ENCODE assay signal across 7 cellular contexts in genomic region chr2:25252291-25253152, GRCh38.
DNase-seq lines count a peak whose midpoint lies in the region; ATAC-seq and TF ChIP-seq lines count a peak whose summit lies in the region.

No MANE protein-coding gene starts in this region.

- H3K4me1 Mint-ChIP-seq in T-helper 2 cell treated with Interferon-gamma antibody and Interleukin-4, amounts not matched to agents 5 μg/mL and 100 μg/mL, for 36 hours (ENCODE audit: low read depth), result peaks cover 9% of the 10 kb centered on the region

- no peaks in the 10 kb centered on the region for H3K9me3 Mint-ChIP-seq in T-helper 2 cell treated with Interferon-gamma antibody and Interleukin-4, amounts not matched to agents 5 μg/mL and 100 μg/mL, for 36 hours

- peak overlapping the region; percentile 49; the same call in 1 of the 2 replicates for H3K4me3 ChIP-seq in MM.1S (ENCODE audit: low read length)

- no peaks in the 10 kb centered on the region for H3K36me3 ChIP-seq in MM.1S (replicated peaks; ENCODE audit: insufficient read depth, low read length)

- peak; percentile 37 for TF ChIP-seq POLR2A in GM18951 (IDR thresholded peaks at IDR 0.05; ENCODE audit: extremely low read depth, insufficient read depth, insufficient read length)

- H3F3A ChIP-seq in MM.1S (ENCODE audit: insufficient read depth, low read length), result no peaks in the 10 kb centered on the region

- no peak overlapping the region; the same call in 1 of the 2 replicates for H3K9ac ChIP-seq in MM.1S (ENCODE audit: low read length)

- DNase-seq in MM.1S (peak; percentile 8), cerebellum (ENCODE audit: low spot score) (peak; percentile 43), left colon (peak; percentile 64 to 79)
- peak; percentile 58 for DNase-seq in T-helper 2 cell treated with Interferon-gamma antibody and Interleukin-4, amounts not matched to agents 5 μg/mL and 100 μg/mL, for 36 hours (ENCODE audit: low spot score)
- peak; percentile 39 to 47 for DNase-seq in stimulated activated CD4-positive, alpha-beta T cell treated with anti-CD3 and anti-CD28 coated beads, Interleukin-2, amount 100 ng/mL, for 48 hours

- peak overlapping the region; percentile 17; the same call in 1 of the 2 replicates for H2AFZ ChIP-seq in MM.1S (ENCODE audit: low read length)

- H3K36me3 Mint-ChIP-seq in T-helper 2 cell treated with Interferon-gamma antibody and Interleukin-4, amounts not matched to agents 5 μg/mL and 100 μg/mL, for 36 hours (ENCODE audit: low read depth), result peaks cover 26% of the 10 kb centered on the region

- no peaks in the 10 kb centered on the region for H3K27me3 Mint-ChIP-seq in T-helper 2 cell treated with Interferon-gamma antibody and Interleukin-4, amounts not matched to agents 5 μg/mL and 100 μg/mL, for 36 hours (ENCODE audit: low read depth)

- H3K4me3 Mint-ChIP-seq in T-helper 2 cell treated with Interferon-gamma antibody and Interleukin-4, amounts not matched to agents 5 μg/mL and 100 μg/mL, for 36 hours, result peak overlapping the region; percentile 77

- no peaks in the 10 kb centered on the region for H3K79me2 ChIP-seq in MM.1S (ENCODE audit: low read length)

- intact Hi-C loops in left colon (cut with DNase I, micrococcal nuclease), result no loop called here

- no peaks in the 10 kb centered on the region for H3K27me3 ChIP-seq in MM.1S (replicated peaks; ENCODE audit: insufficient read depth, low read length)

- no peak overlapping the region for H3K4me2 ChIP-seq in MM.1S (ENCODE audit: low read depth, low read length)

- H4K20me1 ChIP-seq in MM.1S (ENCODE audit: insufficient read depth, low read length), result no peaks in the 10 kb centered on the region

- H3K9me3 ChIP-seq in MM.1S (replicated peaks; ENCODE audit: insufficient read depth, low read length), result no peaks in the 10 kb centered on the region

- no peaks in the 10 kb centered on the region for H3K4me1 ChIP-seq in MM.1S (ENCODE audit: low read length)

- no peak overlapping the region for H3K27ac ChIP-seq in MM.1S (ENCODE audit: low read length)

- in situ Hi-C loops in GM18951 (cut with MboI; ENCODE audit: low sequenced_read_pairs, unreplicated experiment), result no loop called here

- ATAC-seq in left colon (peak; percentile 81), HG03520 (IDR thresholded peaks at IDR 0.05; ENCODE audit: unreplicated experiment) (no peak)

- peak overlapping the region; percentile 42 for H3K27ac Mint-ChIP-seq in T-helper 2 cell treated with Interferon-gamma antibody and Interleukin-4, amounts not matched to agents 5 μg/mL and 100 μg/mL, for 36 hours

- H3K9me2 ChIP-seq in MM.1S (replicated peaks; ENCODE audit: insufficient read depth, low read length), result no peaks in the 10 kb centered on the region

- TF ChIP-seq CTCF in MM.1S (IDR thresholded peaks at IDR 0.05; ENCODE audit: low read length), result no peak

Comparison
In these comparisons a context has a peak if more than half of its experiments do, and no peak if none do; other contexts are left out.
1. DNase-seq: peak in every context shown above with its lines; median percentile 72 in left colon; 58 in T-helper 2 cell treated with Interferon-gamma antibody and Interleukin-4, amounts not matched to agents 5 μg/mL and 100 μg/mL, for 36 hours; 43 in cerebellum; 43 in stimulated activated CD4-positive, alpha-beta T cell treated with anti-CD3 and anti-CD28 coated beads, Interleukin-2, amount 100 ng/mL, for 48 hours; 8 in MM.1S.